In the genomic region with DNA sequence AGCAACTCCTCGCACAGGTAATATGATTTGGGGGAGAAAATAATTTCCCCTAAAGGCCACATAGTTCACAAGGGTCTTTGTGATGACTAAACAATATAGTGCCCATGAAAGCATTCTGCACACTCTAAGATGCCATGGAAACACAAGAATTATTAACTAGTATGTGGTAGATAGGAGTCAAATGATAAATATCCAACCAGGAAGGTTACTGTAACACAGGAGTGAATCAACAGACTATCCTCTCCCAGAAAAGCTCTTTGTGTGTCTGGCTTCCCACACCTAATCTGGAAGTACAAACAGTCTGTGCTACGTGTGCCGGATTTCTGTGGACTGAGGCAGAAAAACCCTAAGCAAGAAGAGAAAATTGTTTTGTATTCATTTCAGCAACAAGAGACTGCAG, we compare ENCODE assay signal across 31 cellular contexts.
"Had no signal": no experiment of that assay in that cellular context is flagged by ENCODE, and none has a peak within 500 bp of the region (broad histone marks: within the 10 kb centered on the region; RNA-seq: fewer than 3 reads in every experiment).

No MANE protein-coding gene starts in this region.

- H3K4me3 Mint-ChIP-seq: activated CD4-positive, alpha-beta memory T cell treated with anti-CD3 and anti-CD28 coated beads for 36 hours; activated CD4-positive, alpha-beta T cell treated with anti-CD3 and anti-CD28 coated beads for 36 hours; activated CD4-positive, alpha-beta T cell treated with anti-CD3 and anti-CD28 coated beads, Interleukin-2, amount 10 ng/mL, durations not matched to agents 24 days and 14 days; activated CD8-positive, alpha-beta memory T cell treated with anti-CD3 and anti-CD28 coated beads, Interleukin-2, amount 10 ng/mL, durations not matched to agents 7 days and 5 days; activated CD8-positive, alpha-beta T cell treated with anti-CD3 and anti-CD28 coated beads, Interleukin-2, amount 10 ng/mL, durations not matched to agents 7 days and 5 days; activated naive CD8-positive, alpha-beta T cell; activated T-cell treated with anti-CD3 and anti-CD28 coated beads, Interleukin-2, amount 50 U/mL, for 24 hours; activated T-cell treated with anti-CD3 and anti-CD28 coated beads, Interleukin-2, amount 50 U/mL, for 72 hours; central memory CD8-positive, alpha-beta T cell; dendritic cell treated with granulocyte-macrophage colony-stimulating factor and Interleukin-4, amounts not matched to agents 40 ng/mL and 50 ng/mL, for 4 days; T-helper 17 cell had no signal

- H3K4me3 ChIP-seq: coronary artery, dorsolateral prefrontal cortex, esophagus muscularis mucosa, gastrocnemius medialis had no signal

- H3K9me3 ChIP-seq: esophagus muscularis mucosa, gastrocnemius medialis had no signal

- H3K4me1 Mint-ChIP-seq: activated CD4-positive, alpha-beta T cell treated with anti-CD3 and anti-CD28 coated beads for 36 hours; activated CD4-positive, alpha-beta T cell treated with anti-CD3 and anti-CD28 coated beads, Interleukin-2, amount 10 ng/mL, durations not matched to agents 24 days and 14 days; activated CD8-positive, alpha-beta memory T cell treated with anti-CD3 and anti-CD28 coated beads, Interleukin-2, amount 10 ng/mL, durations not matched to agents 7 days and 5 days; central memory CD8-positive, alpha-beta T cell; T-helper 17 cell had no signal

- H3K27me3 Mint-ChIP-seq: dendritic cell treated with granulocyte-macrophage colony-stimulating factor and Interleukin-4, amounts not matched to agents 40 ng/mL and 50 ng/mL, for 4 days had no signal

- H3K4me1 ChIP-seq: esophagus muscularis mucosa, foreskin keratinocyte had no signal

- H3K27ac Mint-ChIP-seq: activated CD4-positive, alpha-beta memory T cell treated with anti-CD3 and anti-CD28 coated beads for 36 hours; activated CD4-positive, alpha-beta T cell treated with anti-CD3 and anti-CD28 coated beads for 36 hours; activated CD4-positive, alpha-beta T cell treated with anti-CD3 and anti-CD28 coated beads, Interleukin-2, amount 10 ng/mL, durations not matched to agents 24 days and 14 days; activated CD8-positive, alpha-beta memory T cell treated with anti-CD3 and anti-CD28 coated beads, Interleukin-2, amount 10 ng/mL, durations not matched to agents 7 days and 5 days; activated CD8-positive, alpha-beta T cell treated with anti-CD3 and anti-CD28 coated beads, Interleukin-2, amount 10 ng/mL, durations not matched to agents 7 days and 5 days; activated naive CD8-positive, alpha-beta T cell; activated T-cell treated with anti-CD3 and anti-CD28 coated beads, Interleukin-2, amount 50 U/mL, for 24 hours; activated T-cell treated with anti-CD3 and anti-CD28 coated beads, Interleukin-2, amount 50 U/mL, for 72 hours; dendritic cell treated with granulocyte-macrophage colony-stimulating factor and Interleukin-4, amounts not matched to agents 40 ng/mL and 50 ng/mL, for 4 days; T-helper 17 cell had no signal

- H3K27me3 ChIP-seq: esophagus muscularis mucosa, gastrocnemius medialis had no signal

- H3K9me3 Mint-ChIP-seq: activated CD4-positive, alpha-beta memory T cell treated with anti-CD3 and anti-CD28 coated beads for 36 hours; activated CD4-positive, alpha-beta T cell treated with anti-CD3 and anti-CD28 coated beads, Interleukin-2, amount 10 ng/mL, durations not matched to agents 24 days and 14 days; activated T-cell treated with anti-CD3 and anti-CD28 coated beads, Interleukin-2, amount 50 U/mL, for 24 hours; activated T-cell treated with anti-CD3 and anti-CD28 coated beads, Interleukin-2, amount 50 U/mL, for 72 hours; central memory CD8-positive, alpha-beta T cell; dendritic cell treated with granulocyte-macrophage colony-stimulating factor and Interleukin-4, amounts not matched to agents 40 ng/mL and 50 ng/mL, for 4 days had no signal

- ATAC-seq: activated CD4-positive, alpha-beta T cell treated with anti-CD3 and anti-CD28 coated beads for 36 hours; activated CD8-positive, alpha-beta memory T cell treated with anti-CD3 and anti-CD28 coated beads, Interleukin-2, amount 10 ng/mL, durations not matched to agents 7 days and 5 days; activated CD8-positive, alpha-beta T cell treated with anti-CD3 and anti-CD28 coated beads, Interleukin-2, amount 10 ng/mL, durations not matched to agents 7 days and 5 days; activated T-cell treated with anti-CD3 and anti-CD28 coated beads, Interleukin-2, amount 50 U/mL, for 72 hours; foreskin keratinocyte; gastrocnemius medialis; T-helper 17 cell had no signal

- H3K36me3 ChIP-seq: brain microvascular endothelial cell, esophagus muscularis mucosa, gastrocnemius medialis had no signal

- DNase-seq: activated CD4-positive, alpha-beta memory T cell treated with anti-CD3 and anti-CD28 coated beads for 36 hours; activated CD4-positive, alpha-beta T cell treated with anti-CD3 and anti-CD28 coated beads for 36 hours; activated CD4-positive, alpha-beta T cell treated with anti-CD3 and anti-CD28 coated beads, Interleukin-2, amount 10 ng/mL, durations not matched to agents 24 days and 14 days; activated CD4-positive, CD25-positive, alpha-beta regulatory T cell; activated CD4-positive, CD25-positive, alpha-beta regulatory T cell treated with anti-CD3 and anti-CD28 coated beads, Interleukin-2, amount 50 U/mL, for 72 hours; activated CD8-positive, alpha-beta memory T cell treated with anti-CD3 and anti-CD28 coated beads, Interleukin-2, amount 10 ng/mL, durations not matched to agents 7 days and 5 days; activated CD8-positive, alpha-beta memory T cell treated with anti-CD3 and anti-CD28 coated beads, Interleukin-2, amount 50 U/mL, for 4 hours; activated CD8-positive, alpha-beta T cell treated with anti-CD3 and anti-CD28 coated beads, Interleukin-2, amount 10 ng/mL, durations not matched to agents 7 days and 5 days; activated effector memory CD4-positive, alpha-beta T cell treated with Interleukin-2 at 50 U/mL for 16 hours; activated gamma-delta T cell treated with Interleukin-2 at 50 U/mL for 16 hours; activated naive CD4-positive, alpha-beta T cell treated with anti-CD3 and anti-CD28 coated beads, Interleukin-2, amount 50 U/mL, for 16 hours; activated naive CD4-positive, alpha-beta T cell treated with Interleukin-2 at 50 U/mL for 16 hours; activated T-cell treated with anti-CD3 and anti-CD28 coated beads for 4 hours; activated T-cell treated with anti-CD3 and anti-CD28 coated beads, Interleukin-2, amount 50 U/mL, for 24 hours; activated T-cell treated with anti-CD3 and anti-CD28 coated beads, Interleukin-2, amount 50 U/mL, for 72 hours; amniotic stem cell; anterior cingulate cortex; brain microvascular endothelial cell; dorsolateral prefrontal cortex; effector memory CD4-positive, alpha-beta T cell; erythroblast; foreskin keratinocyte; gastrocnemius medialis; glutamatergic neuron; T-helper 1 cell; T-helper 17 cell had no signal

- H3K36me3 Mint-ChIP-seq: activated CD4-positive, alpha-beta memory T cell treated with anti-CD3 and anti-CD28 coated beads for 36 hours; activated CD8-positive, alpha-beta memory T cell treated with anti-CD3 and anti-CD28 coated beads, Interleukin-2, amount 10 ng/mL, durations not matched to agents 7 days and 5 days; activated naive CD8-positive, alpha-beta T cell had no signal

- H3K27ac ChIP-seq: brain microvascular endothelial cell, coronary artery, dorsolateral prefrontal cortex, esophagus muscularis mucosa, foreskin keratinocyte, gastrocnemius medialis had no signal
